8 cellular contexts compared by ENCODE assay signal in the genomic region with DNA sequence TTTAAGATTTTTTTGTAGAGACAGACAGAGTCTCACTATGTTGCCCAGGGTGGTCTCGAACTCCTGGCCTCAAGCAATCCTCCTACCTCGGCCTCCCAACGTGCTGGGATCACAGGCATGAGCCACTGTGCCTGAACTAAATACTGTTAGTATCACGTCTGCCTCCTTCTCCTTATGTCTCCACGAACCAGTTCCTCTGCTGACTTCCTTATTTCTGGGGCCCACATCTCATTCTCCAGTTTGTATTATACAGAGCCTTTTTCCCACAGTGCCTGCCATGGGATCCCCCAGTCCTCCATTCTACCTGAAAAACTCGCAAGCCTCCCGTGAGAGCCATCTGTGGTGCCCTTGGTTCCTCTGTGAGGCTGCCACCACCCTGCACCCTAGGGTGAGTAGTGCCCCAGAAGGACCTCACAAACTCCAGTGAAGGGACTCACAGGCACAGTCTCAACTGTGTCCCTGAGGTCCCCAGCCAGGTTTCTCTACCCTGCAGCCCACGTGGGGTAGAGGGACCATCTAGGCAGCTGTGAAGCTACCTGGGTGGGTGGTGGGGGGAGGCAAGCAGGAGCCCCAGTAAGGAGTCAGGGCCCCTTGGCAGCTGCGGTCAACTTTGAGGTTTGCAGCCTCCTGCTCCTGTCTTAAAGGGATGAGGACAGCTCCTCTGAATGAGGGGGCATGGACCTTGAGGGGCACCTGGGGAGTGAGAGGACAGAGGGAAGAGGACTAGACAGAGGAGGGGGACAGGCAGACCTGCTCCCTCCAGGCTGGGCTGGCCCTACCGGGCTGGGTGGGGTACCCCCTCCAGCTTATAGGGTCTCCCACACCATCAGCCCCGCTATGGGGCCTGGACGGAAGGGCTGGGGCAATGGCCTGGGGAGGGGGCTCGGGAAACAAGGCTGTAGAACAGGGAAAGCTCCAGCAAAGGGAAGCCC. TPM values are rescaled to one million over a fixed set of nuclear protein-coding genes. Genes with fewer than 3 reads are reported as not detected.
DNase-seq lines count a peak whose midpoint lies in the region; ATAC-seq and TF ChIP-seq lines count a peak whose summit lies in the region.

No MANE protein-coding gene starts in this region.

- DNase-seq in Panc1 (ENCODE audit: low read depth, low spot score), result no peak
- no peak for DNase-seq in glomerular visceral epithelial cell (ENCODE audit: extremely low spot score)
- no peak for DNase-seq in GM13977 (ENCODE audit: low spot score)

- 61% methylated on average over 13 of the region's 13 CpGs for WGBS in ectodermal cell, 2 experiments

- H3K4me1 ChIP-seq in Panc1 (ENCODE audit: control insufficient read depth, insufficient read depth, low read length), result no peaks in the 10 kb centered on the region
- H3K4me1 ChIP-seq in ectodermal cell (ENCODE audit: control insufficient read depth, insufficient read depth, low read length), result no peaks in the 10 kb centered on the region
- peaks cover 20% of the 10 kb centered on the region for H3K4me1 ChIP-seq in muscle layer of colon (ENCODE audit: insufficient read depth, low read length)

- no peaks in the 10 kb centered on the region; the same call in none of the 2 replicates for H3K36me3 ChIP-seq in Panc1 (ENCODE audit: control insufficient read depth, insufficient read depth, low read length)
- no peaks in the 10 kb centered on the region for H3K36me3 ChIP-seq in ectodermal cell (ENCODE audit: control insufficient read depth, insufficient read depth, low read length)
- H3K36me3 ChIP-seq in muscle layer of colon (ENCODE audit: insufficient read depth, low read length), result no peaks in the 10 kb centered on the region

- ATAC-seq in GM21447 (IDR thresholded peaks at IDR 0.05; ENCODE audit: unreplicated experiment) (peak; percentile 37), Panc1 (no peak; the same call in 1 of the 2 replicates), HG03571 (IDR thresholded peaks at IDR 0.05; ENCODE audit: unreplicated experiment) (no peak)
- no peak for ATAC-seq in activated CD4-positive, CD25-positive, alpha-beta regulatory T cell treated with anti-CD3 and anti-CD28 coated beads, Interleukin-2, amount 50 U/mL, for 24 hours

- BruUV-seq in Panc1 (replicated peaks; lab: Mats Ljungman, UMichigan), result no TSS peak

- no peak for TF ChIP-seq CTCF in Panc1 (IDR thresholded peaks at IDR 0.05)
- TF ChIP-seq CTCF in GM13977 (IDR thresholded peaks at IDR 0.05; ENCODE audit: extremely low read depth, insufficient read depth, missing control alignments), result no peak

- in situ Hi-C loops in Panc1 (cut with HindIII; ENCODE audit: low pct_unique_long_range_greater_than_20kb, low sequenced_read_pairs) (no loop called here), GM13977 (cut with MboI; ENCODE audit: low pct_unique_long_range_greater_than_20kb, low sequenced_read_pairs, unreplicated experiment) (no loop called here)

- no peaks in the 10 kb centered on the region for H3K27me3 ChIP-seq in Panc1 (ENCODE audit: control insufficient read depth, insufficient read depth, low read length)
- H3K27me3 ChIP-seq in ectodermal cell (ENCODE audit: control insufficient read depth, insufficient read depth, low read length, poor library complexity, severe bottlenecking), result peaks cover 34% of the 10 kb centered on the region
- no peaks in the 10 kb centered on the region for H3K27me3 ChIP-seq in muscle layer of colon (ENCODE audit: control insufficient read depth in 1 of 2, insufficient read depth in 2 of 2, low read length in 2 of 2)

- POLR2A ChIA-PET in Panc1 (lab: Charles Lee), result interaction anchor here (0.6 kb wide), 2 partner anchors 11 to 116 kb away, joined by 6 to 7 read pairs; no protein-coding TSS in a partner anchor

- H3K4me3 ChIP-seq in Panc1 (ENCODE audit: low read depth in 2 of 2, low read length in 2 of 2) (peak overlapping the region; percentile 44 to 46; a peak in 3 of 4 replicates), ectodermal cell (ENCODE audit: insufficient read depth, low read depth, low read length) (peak overlapping the region; percentile 68), muscle layer of colon (ENCODE audit: low read depth in 1 of 2, low read length in 2 of 2) (peak overlapping the region; percentile 68 to 84)

- CTCF ChIA-PET in Panc1 (lab: Charles Lee), result interaction anchor here (0.6 kb wide), 1 partner anchor 154 kb away, joined by 3 read pairs; no protein-coding TSS in a partner anchor

- no peaks in the 10 kb centered on the region for H3K9me3 ChIP-seq in Panc1 (ENCODE audit: control insufficient read depth, insufficient read depth, low read depth, low read length)
- no peaks in the 10 kb centered on the region for H3K9me3 ChIP-seq in ectodermal cell (ENCODE audit: control insufficient read depth, low read length)
- no peaks in the 10 kb centered on the region for H3K9me3 ChIP-seq in muscle layer of colon (ENCODE audit: low read length)

- intact Hi-C loops in Panc1 (cut with micrococcal nuclease; ENCODE audit: unreplicated experiment), result loop anchor here (5.0 kb wide), 2 partner anchors 99 to 404 kb away; no protein-coding TSS in a partner anchor

- no peak overlapping the region for H3K27ac ChIP-seq in Panc1 (ENCODE audit: low read length)
- no peak overlapping the region for H3K27ac ChIP-seq in ectodermal cell (ENCODE audit: insufficient read depth, low read depth, low read length, poor library complexity, severe bottlenecking)
- peak overlapping the region; percentile 56 for H3K27ac ChIP-seq in muscle layer of colon (ENCODE audit: low read depth, low read length)

- peak overlapping the region; percentile 14 for H3K9ac ChIP-seq in muscle layer of colon (ENCODE audit: low read length)

RNA-seq across cellular contexts. Expression of gene PSTPIP2, which starts 1.1 kb away (rescaled TPM):
- total RNA-seq in Panc1 (2021; ENCODE audit: unreplicated experiment), result 0.39 TPM
- polyA plus RNA-seq in Panc1 (2012; ENCODE audit: insufficient read length), result 0.40 TPM
- polyA plus RNA-seq in ectodermal cell (2013, experiment 1 of 4), result 5.9 TPM
- 5.5 TPM for polyA plus RNA-seq in ectodermal cell (2013, experiment 2 of 4)
- polyA plus RNA-seq in ectodermal cell (2013, experiment 3 of 4), result 5.9 TPM
- 5.9 TPM for polyA plus RNA-seq in ectodermal cell (2013, experiment 4 of 4)

RNA-seq across cellular contexts. Expression of gene ATP5F1A, which starts 27.1 kb away (rescaled TPM):
- 298 TPM for total RNA-seq in Panc1 (2021; ENCODE audit: unreplicated experiment)
- 248 TPM for polyA plus RNA-seq in Panc1 (2012; ENCODE audit: insufficient read length)
- polyA plus RNA-seq in ectodermal cell (2013, experiment 1 of 4), result 766 TPM
- 748 TPM for polyA plus RNA-seq in ectodermal cell (2013, experiment 2 of 4)
- polyA plus RNA-seq in ectodermal cell (2013, experiment 3 of 4), result 645 TPM
- polyA plus RNA-seq in ectodermal cell (2013, experiment 4 of 4), result 711 TPM

RNA-seq across cellular contexts. Expression of gene HAUS1, which starts 33.2 kb away (rescaled TPM):
- 28.4 TPM for total RNA-seq in Panc1 (2021; ENCODE audit: unreplicated experiment)
- polyA plus RNA-seq in Panc1 (2012; ENCODE audit: insufficient read length), result 13.9 TPM
- polyA plus RNA-seq in ectodermal cell (2013, experiment 1 of 4), result 127 TPM
- polyA plus RNA-seq in ectodermal cell (2013, experiment 2 of 4), result 107 TPM
- polyA plus RNA-seq in ectodermal cell (2013, experiment 3 of 4), result 116 TPM
- polyA plus RNA-seq in ectodermal cell (2013, experiment 4 of 4), result 128 TPM
